1 cellular context compared by ENCODE assay signal in the genomic region with DNA sequence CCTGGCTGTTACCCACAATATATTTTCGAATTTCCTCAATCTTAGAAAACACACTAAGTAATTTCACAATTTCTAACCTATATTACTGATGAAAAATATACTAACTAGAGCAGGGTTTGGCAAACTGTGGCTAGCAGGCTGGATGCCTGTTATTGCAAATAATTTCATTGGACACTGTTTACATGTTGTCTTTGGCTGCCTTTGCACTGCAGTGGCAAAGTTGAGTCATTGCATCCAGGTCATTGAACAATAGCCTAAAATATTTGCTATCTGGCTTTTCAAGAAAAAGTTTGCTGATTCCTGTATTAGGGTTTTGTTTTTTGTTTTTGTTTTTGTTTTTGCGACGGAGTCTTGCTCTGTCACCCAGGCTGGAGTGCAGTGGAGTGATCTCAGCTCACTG.
TF ChIP-seq lines count a peak whose summit lies in the region.

No MANE protein-coding gene starts in this region.

TF ChIP-seq in HCT116, 20 proteins besides CTCF, POLR2A, EP300 and RAD21 (continued from another document):
- TF ChIP-seq, protein P1, sequence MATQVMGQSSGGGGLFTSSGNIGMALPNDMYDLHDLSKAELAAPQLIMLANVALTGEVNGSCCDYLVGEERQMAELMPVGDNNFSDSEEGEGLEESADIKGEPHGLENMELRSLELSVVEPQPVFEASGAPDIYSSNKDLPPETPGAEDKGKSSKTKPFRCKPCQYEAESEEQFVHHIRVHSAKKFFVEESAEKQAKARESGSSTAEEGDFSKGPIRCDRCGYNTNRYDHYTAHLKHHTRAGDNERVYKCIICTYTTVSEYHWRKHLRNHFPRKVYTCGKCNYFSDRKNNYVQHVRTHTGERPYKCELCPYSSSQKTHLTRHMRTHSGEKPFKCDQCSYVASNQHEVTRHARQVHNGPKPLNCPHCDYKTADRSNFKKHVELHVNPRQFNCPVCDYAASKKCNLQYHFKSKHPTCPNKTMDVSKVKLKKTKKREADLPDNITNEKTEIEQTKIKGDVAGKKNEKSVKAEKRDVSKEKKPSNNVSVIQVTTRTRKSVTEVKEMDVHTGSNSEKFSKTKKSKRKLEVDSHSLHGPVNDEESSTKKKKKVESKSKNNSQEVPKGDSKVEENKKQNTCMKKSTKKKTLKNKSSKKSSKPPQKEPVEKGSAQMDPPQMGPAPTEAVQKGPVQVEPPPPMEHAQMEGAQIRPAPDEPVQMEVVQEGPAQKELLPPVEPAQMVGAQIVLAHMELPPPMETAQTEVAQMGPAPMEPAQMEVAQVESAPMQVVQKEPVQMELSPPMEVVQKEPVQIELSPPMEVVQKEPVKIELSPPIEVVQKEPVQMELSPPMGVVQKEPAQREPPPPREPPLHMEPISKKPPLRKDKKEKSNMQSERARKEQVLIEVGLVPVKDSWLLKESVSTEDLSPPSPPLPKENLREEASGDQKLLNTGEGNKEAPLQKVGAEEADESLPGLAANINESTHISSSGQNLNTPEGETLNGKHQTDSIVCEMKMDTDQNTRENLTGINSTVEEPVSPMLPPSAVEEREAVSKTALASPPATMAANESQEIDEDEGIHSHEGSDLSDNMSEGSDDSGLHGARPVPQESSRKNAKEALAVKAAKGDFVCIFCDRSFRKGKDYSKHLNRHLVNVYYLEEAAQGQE (IDR thresholded peaks at IDR 0.05; ENCODE audit: low read depth) = no peak
- TF ChIP-seq ZFX (IDR thresholded peaks at IDR 0.05) (no peak), SRF (IDR thresholded peaks at IDR 0.05; ENCODE audit: low read depth) (no peak), JUND (IDR thresholded peaks at IDR 0.05) (peak; percentile 61)
TF ChIP-seq in HCT116: peak in this region for 4.
